Comparison of ENCODE assay signal across 8 cellular contexts in the genomic region with DNA sequence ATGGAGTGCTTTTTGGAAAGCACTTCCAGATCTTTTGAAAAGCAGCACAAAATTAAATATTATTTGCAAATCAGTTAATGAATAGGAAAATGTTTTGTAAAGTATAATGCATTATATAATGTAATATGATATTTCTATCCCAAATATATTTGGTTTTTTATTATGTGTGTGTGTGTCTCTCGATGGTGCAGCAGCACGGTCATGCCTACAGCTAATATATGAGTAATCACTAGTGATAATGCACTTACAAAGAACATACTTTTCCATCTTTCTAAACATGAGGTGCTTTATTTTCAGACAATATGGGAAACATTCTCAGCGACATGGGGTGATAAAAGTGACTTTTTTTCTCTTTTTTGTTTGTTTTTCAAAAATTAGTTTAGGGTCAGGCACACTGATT. TPM values are rescaled to one million over a fixed set of nuclear protein-coding genes. Genes with fewer than 3 reads are reported as not detected.
DNase-seq lines count a peak whose midpoint lies in the region; ATAC-seq, FAIRE-seq and TF ChIP-seq lines count a peak whose summit lies in the region.

No MANE protein-coding gene starts in this region.

- H3K9me3 Mint-ChIP-seq in CD14-positive monocyte (peaks cover 0 to 2% (median 0%) of the 10 kb centered on the region in 7 donors), neural crest cell (no peaks in the 10 kb centered on the region)

- no peak overlapping the region for H3K27ac ChIP-seq in MM.1S (ENCODE audit: low read length)
- H3K27ac ChIP-seq in duodenal mucosa (ENCODE audit: low read depth, low read length): no peak overlapping the region

- peaks cover 28% of the 10 kb centered on the region for H3K79me2 ChIP-seq in MM.1S (ENCODE audit: low read length)

- H3K36me3 ChIP-seq in MM.1S (replicated peaks; ENCODE audit: insufficient read depth, low read length) (no peaks in the 10 kb centered on the region), duodenal mucosa (ENCODE audit: control insufficient read depth in 1 of 2, insufficient read depth in 2 of 2, low read length in 2 of 2) (no peaks in the 10 kb centered on the region)

- 0 out of 2 replicates have a peak overlapping the region, but pooled peaks have one; percentile 85 for H2AFZ ChIP-seq in MM.1S (ENCODE audit: low read length)

- H3K36me3 Mint-ChIP-seq in CD14-positive monocyte: peaks cover 0 to 5% of the 10 kb centered on the region in 2 donors
- no peaks in the 10 kb centered on the region for H3K36me3 Mint-ChIP-seq in neural crest cell (ENCODE audit: low read depth)

- H3K27me3 Mint-ChIP-seq in CD14-positive monocyte (ENCODE audit: low read depth in 3 of 3): peaks cover 0 to 3% (median 1%) of the 10 kb centered on the region in 3 donors
- H3K27me3 Mint-ChIP-seq in neural crest cell (ENCODE audit: low read depth): no peaks in the 10 kb centered on the region

- peaks cover 21% of the 10 kb centered on the region for H3F3A ChIP-seq in MM.1S (ENCODE audit: insufficient read depth, low read length)

- peak overlapping the region; percentile 80; the same call in 1 of the 2 replicates for H3K4me3 ChIP-seq in MM.1S (ENCODE audit: low read length)
- peak overlapping the region; percentile 85 to 91 for H3K4me3 ChIP-seq in duodenal mucosa (ENCODE audit: low read depth in 1 of 2, low read length in 2 of 2)

- peak overlapping the region in 3 of 7 donors; percentile 92 to 99 (median 98) for H3K27ac Mint-ChIP-seq in CD14-positive monocyte
- H3K27ac Mint-ChIP-seq in neural crest cell (ENCODE audit: unreplicated experiment): no peak overlapping the region

- no peaks in the 10 kb centered on the region for H3K27me3 ChIP-seq in MM.1S (replicated peaks; ENCODE audit: insufficient read depth, low read length)
- H3K27me3 ChIP-seq in duodenal mucosa (ENCODE audit: control insufficient read depth in 1 of 2, insufficient read depth in 2 of 2, low read length in 2 of 2): no peaks in the 10 kb centered on the region

- H3K9ac ChIP-seq in MM.1S (ENCODE audit: low read length): no peak overlapping the region
- peak overlapping the region in 1 of 2 donors; percentile 96 for H3K9ac ChIP-seq in duodenal mucosa (ENCODE audit: low read depth in 1 of 2, low read length in 2 of 2)

- H3K4me1 Mint-ChIP-seq in CD14-positive monocyte: peaks cover 25% of the 10 kb centered on the region
- H3K4me1 Mint-ChIP-seq in neural crest cell: peaks cover 39% of the 10 kb centered on the region

- intact Hi-C loops in CD14-positive monocyte (cut with micrococcal nuclease): loop anchor here in 1 of 2 donors (10.0 kb wide), 1 partner anchor 96 kb away; no protein-coding TSS in a partner anchor

- DNase-seq in CD14-positive monocyte (ENCODE audit: low spot score): no peak
- no peak for DNase-seq in MM.1S
- DNase-seq in neural crest cell (ENCODE audit: low read depth, low spot score): no peak
- DNase-seq in ureter (ENCODE audit: low spot score): no peak
- no peak for DNase-seq in activated CD4-positive, CD25-positive, alpha-beta regulatory T cell (lab: John Stamatoyannopoulos, UW)
- no peak for DNase-seq in D721Med (ENCODE audit: insufficient read length, low spot score)

- TF ChIP-seq CTCF in CD14-positive monocyte (IDR thresholded peaks at IDR 0.05) (no peak), MM.1S (IDR thresholded peaks at IDR 0.05; ENCODE audit: low read length) (no peak), neural crest cell (conservative IDR thresholded peaks at IDR 0.05) (no peak), D721Med (IDR thresholded peaks at IDR 0.05; ENCODE audit: insufficient read depth, missing control alignments) (no peak)

- ATAC-seq in GM18873 (IDR thresholded peaks at IDR 0.05; ENCODE audit: low FRiP score, unreplicated experiment): no peak

- H3K9me3 ChIP-seq in MM.1S (replicated peaks; ENCODE audit: insufficient read depth, low read length) (no peaks in the 10 kb centered on the region), duodenal mucosa (ENCODE audit: control insufficient read depth in 1 of 2, low read length in 2 of 2) (no peaks in the 10 kb centered on the region)

- peaks cover 24% of the 10 kb centered on the region for H3K4me1 ChIP-seq in MM.1S (ENCODE audit: low read length)
- H3K4me1 ChIP-seq in duodenal mucosa (ENCODE audit: control insufficient read depth in 1 of 2, insufficient read depth in 2 of 2, low read length in 2 of 2): peaks cover 17 to 25% of the 10 kb centered on the region in 2 donors

- H3K9me2 ChIP-seq in MM.1S (replicated peaks; ENCODE audit: insufficient read depth, low read length): no peaks in the 10 kb centered on the region

- H3K4me2 ChIP-seq in MM.1S (ENCODE audit: low read depth, low read length): peak overlapping the region; percentile 98

- FAIRE-seq in D721Med (lab: Jason Lieb, UNC): no peak

- peaks cover 16% of the 10 kb centered on the region for H4K20me1 ChIP-seq in MM.1S (ENCODE audit: insufficient read depth, low read length)

- H3K4me3 Mint-ChIP-seq in CD14-positive monocyte: peak overlapping the region; percentile 91 to 96
- peak overlapping the region; percentile 90 for H3K4me3 Mint-ChIP-seq in neural crest cell

RNA-seq across cellular contexts. Expression of a gene that starts 1.3 kb away (rescaled TPM):
- 10 to 100 TPM in 1 of 2 donors, 1 to 10 TPM in 1; 3.6 to 10.7 TPM for polyA plus RNA-seq in CD14-positive monocyte
- total RNA-seq in neural crest cell (19.9 and 26.0 TPM in 2 replicates), ureter (46.3 TPM)
